ENCODE assay signal across 14 cellular contexts in genomic region chr2:38409904-38410167, GRCh38. TPM values are rescaled to one million over a fixed set of nuclear protein-coding genes. Genes with fewer than 3 reads are reported as not detected.
DNase-seq lines count a peak whose midpoint lies in the region; ATAC-seq and TF ChIP-seq lines count a peak whose summit lies in the region.
"Had no signal": no experiment of that assay in that cellular context is flagged by ENCODE, and none has a peak within 500 bp of the region (broad histone marks: within the 10 kb centered on the region; RNA-seq: fewer than 3 reads in every experiment).

No MANE protein-coding gene starts in this region.

- H3K9me3 Mint-ChIP-seq in osteocyte (ENCODE audit: unreplicated experiment), result peaks cover 15% of the 10 kb centered on the region

- ATAC-seq in GM18858 (IDR thresholded peaks at IDR 0.05; ENCODE audit: unreplicated experiment), result peak; percentile 17
- ATAC-seq in GM21576 (IDR thresholded peaks at IDR 0.05; ENCODE audit: unreplicated experiment), result peak; percentile 41
- ATAC-seq in HG03378 (IDR thresholded peaks at IDR 0.05; ENCODE audit: unreplicated experiment), result peak; percentile 23
- ATAC-seq in HG03039 (IDR thresholded peaks at IDR 0.05; ENCODE audit: unreplicated experiment), result no peak

- H3K4me3 ChIP-seq in iPS-20b (ENCODE audit: low read length), result peak overlapping the region; percentile 39; the same call in 1 of the 2 replicates

- peaks cover 3% of the 10 kb centered on the region for H3K27me3 Mint-ChIP-seq in osteocyte (ENCODE audit: unreplicated experiment)

- no peak for TF ChIP-seq CTCF in osteocyte (IDR thresholded peaks at IDR 0.05)

- H3K36me3 ChIP-seq in iPS-20b (ENCODE audit: insufficient read depth, low read depth, low read length), result no peaks in the 10 kb centered on the region
- H3K36me3 ChIP-seq: BE2C had no signal

- no peaks in the 10 kb centered on the region for H3K27me3 ChIP-seq in iPS-20b (ENCODE audit: insufficient read depth, low read length)
- H3K27me3 ChIP-seq: BE2C had no signal

- H3K4me3 Mint-ChIP-seq in osteocyte (ENCODE audit: unreplicated experiment), result no peak overlapping the region

- H3K4me1 ChIP-seq in iPS-20b (ENCODE audit: insufficient read depth, low read length), result peaks cover 16% of the 10 kb centered on the region; the same call in 1 of the 2 replicates
- H3K4me1 ChIP-seq: BE2C had no signal

- H3K36me3 Mint-ChIP-seq in osteocyte (ENCODE audit: unreplicated experiment), result peaks cover 1% of the 10 kb centered on the region

- no peak overlapping the region for H3K27ac Mint-ChIP-seq in osteocyte (ENCODE audit: unreplicated experiment)

- peaks cover 10% of the 10 kb centered on the region for H3K4me1 Mint-ChIP-seq in osteocyte (ENCODE audit: unreplicated experiment)

- peaks cover 25% of the 10 kb centered on the region for H3K9me3 ChIP-seq in iPS-20b (ENCODE audit: insufficient read depth, low read depth, low read length)
- H3K9me3 ChIP-seq: BE2C had no signal

- no peak overlapping the region for H3K9ac ChIP-seq in iPS-20b (ENCODE audit: low read depth, low read length)

- DNase-seq in AG08396 (ENCODE audit: low spot score) (no peak), osteocyte (ENCODE audit: extremely low spot score, unreplicated experiment) (no peak), NCI-H1417 treated with DMSO at 0.1 percent for 48 hours (lab: John Stamatoyannopoulos, UW) (no peak)
- DNase-seq: activated CD4-positive, CD25-positive, alpha-beta regulatory T cell; BE2C; IMR-90; NCI-H1436 treated with DMSO at 0.1 percent for 48 hours; stimulated activated CD4-positive, alpha-beta T cell treated with anti-CD3 and anti-CD28 coated beads, Interleukin-15, amount 100 ng/mL, for 24 hours; stimulated activated CD8-positive, alpha-beta memory T cell treated with anti-CD3 and anti-CD28 coated beads, Interleukin-4, amount 100 ng/mL, for 48 hours had no signal

- no peak overlapping the region for H3K27ac ChIP-seq in iPS-20b (ENCODE audit: low read length)

RNA-seq across cellular contexts. Expression of gene ATL2, which starts 32.8 kb away (rescaled TPM):
- 45.8 and 47.8 TPM in 2 replicates for total RNA-seq in osteocyte
